Comparison of ENCODE assay signal across 24 cellular contexts in genomic region chr6:22558288-22558882, GRCh38. TPM values are rescaled to one million over a fixed set of nuclear protein-coding genes. Genes with fewer than 3 reads are reported as not detected.
DNase-seq lines count a peak whose midpoint lies in the region; ATAC-seq, FAIRE-seq and TF ChIP-seq lines count a peak whose summit lies in the region.
"Had no signal": no experiment of that assay in that cellular context is flagged by ENCODE, and none has a peak within 500 bp of the region (broad histone marks: within the 10 kb centered on the region; RNA-seq: fewer than 3 reads in every experiment).

No MANE protein-coding gene starts in this region.

- no peak for TF ChIP-seq CTCF in PC-3 (conservative IDR thresholded peaks at IDR 0.05; ENCODE audit: low read depth, low read length)
- no peak for TF ChIP-seq CTCF in colonic mucosa (IDR thresholded peaks at IDR 0.05)

- peak; percentile 95 for ATAC-seq in PC-3
- ATAC-seq in HG03280 (IDR thresholded peaks at IDR 0.05; ENCODE audit: unreplicated experiment): no peak
- ATAC-seq: HCT116, K562 had no signal

- BruUV-seq in PC-3 (replicated peaks; lab: Mats Ljungman, UMichigan): no TSS peak

- peak; percentile 25 for DNase-seq in NCI-H146 (lab: John Stamatoyannopoulos, UW)
- DNase-seq in NCI-H146 treated with DMSO at 0.1 percent for 48 hours (lab: John Stamatoyannopoulos, UW; ENCODE audit: unreplicated experiment): no peak
- DNase-seq in PC-3: peak; percentile 93
- peak; percentile 35 for DNase-seq in small intestine
- DNase-seq in colonic mucosa: no peak
- DNase-seq in hypothalamus (lab: John Stamatoyannopoulos, UW): no peak
- DNase-seq: DMS153, GM23248, MG63, NCI-H1092 treated with DMSO at 0.1 percent for 48 hours, NCI-H187 treated with DMSO at 0.1 percent for 48 hours, NCI-H446, NCI-H82, SIG-M5 had no signal

- no peaks in the 10 kb centered on the region for H3K79me2 ChIP-seq in PC-3 (ENCODE audit: low read length)

- H3K4me3 ChIP-seq in PC-3 (ENCODE audit: low read length) (no peak overlapping the region), small intestine (ENCODE audit: low read depth in 1 of 2, low read length in 2 of 2) (no peak overlapping the region), colonic mucosa (no peak overlapping the region)
- H3K4me3 ChIP-seq: GM23248, K562, MG63 had no signal

- no peaks in the 10 kb centered on the region for H3K9me2 ChIP-seq in PC-3 (replicated peaks; ENCODE audit: low read length)

- H3K9ac ChIP-seq in PC-3 (ENCODE audit: low read length) (0 out of 2 replicates have a peak overlapping the region, but pooled peaks have one; percentile 2), colonic mucosa (ENCODE audit: low read depth in 2 of 2, low read length in 2 of 2) (no peak overlapping the region)
- H3K9ac ChIP-seq: GM23248 had no signal

- H3K36me3 ChIP-seq in PC-3 (ENCODE audit: low read depth, low read length): no peaks in the 10 kb centered on the region
- no peaks in the 10 kb centered on the region for H3K36me3 ChIP-seq in small intestine (ENCODE audit: control insufficient read depth in 2 of 2, insufficient read depth in 2 of 2, low read length in 2 of 2)
- H3K36me3 ChIP-seq in colonic mucosa: no peaks in the 10 kb centered on the region
- H3K36me3 ChIP-seq: MG63 had no signal

- FAIRE-seq in endometrium (lab: Jason Lieb, UNC) (peak; percentile 29), small intestine (lab: Jason Lieb, UNC) (no peak)
- FAIRE-seq: GM12891, GM19239, HTR-8/SVneo, K562 had no signal

- peaks cover 21% of the 10 kb centered on the region for H3K4me1 ChIP-seq in PC-3 (ENCODE audit: insufficient read depth, low read length)
- H3K4me1 ChIP-seq in small intestine (ENCODE audit: control insufficient read depth in 2 of 2, insufficient read depth in 1 of 2, low read depth in 1 of 2, low read length in 1 of 2): no peaks in the 10 kb centered on the region
- H3K4me1 ChIP-seq in colonic mucosa: no peaks in the 10 kb centered on the region

- CTCF ChIA-PET in PC-3 (lab: Charles Lee): interaction anchor here (0.7 kb wide), 1 partner anchor 446 kb away, joined by 3 read pairs; no protein-coding TSS in a partner anchor

- 37 to 74% (median 66%) methylated on average over 1 of the region's 1 CpG for WGBS in small intestine, 3 donors

- H3K9me3 ChIP-seq in PC-3 (ENCODE audit: low read length): no peaks in the 10 kb centered on the region
- H3K9me3 ChIP-seq in small intestine (ENCODE audit: control insufficient read depth, low read depth): no peaks in the 10 kb centered on the region
- H3K9me3 ChIP-seq in colonic mucosa: no peaks in the 10 kb centered on the region
- H3K9me3 ChIP-seq: MG63 had no signal

- H3K4me2 ChIP-seq in PC-3 (ENCODE audit: low read length): peak overlapping the region; percentile 52

- POLR2A ChIA-PET in PC-3 (lab: Charles Lee; ENCODE audit: unreplicated experiment): interaction anchor here (0.6 kb wide), 1 partner anchor 1681 kb away, joined by 3 read pairs; no protein-coding TSS in a partner anchor

- no peaks in the 10 kb centered on the region for H3F3A ChIP-seq in PC-3 (ENCODE audit: low read length, unreplicated experiment)

- H3K27me3 ChIP-seq in PC-3 (ENCODE audit: low read length) (no peaks in the 10 kb centered on the region), small intestine (ENCODE audit: control insufficient read depth in 2 of 2, insufficient read depth in 2 of 2, low read length in 2 of 2) (no peaks in the 10 kb centered on the region), colonic mucosa (no peaks in the 10 kb centered on the region)
- H3K27me3 ChIP-seq: MG63 had no signal

- H2AFZ ChIP-seq in PC-3 (ENCODE audit: low read length): no peak overlapping the region
- H2AFZ ChIP-seq: GM23248 had no signal

- intact Hi-C loops in PC-3 (cut with micrococcal nuclease) (loop anchor here (1.0 to 10.0 kb wide), 7 partner anchors 17 to 964 kb away; partner anchors contain the start of gene SOX4), colonic mucosa (cut with DNase I) (no loop called here)

- H3K27ac ChIP-seq in PC-3 (ENCODE audit: low read length) (peak overlapping the region; percentile 74), small intestine (ENCODE audit: low read depth in 1 of 2, low read length in 1 of 2) (no peak overlapping the region), colonic mucosa (no peak overlapping the region)
- H3K27ac ChIP-seq: C4-2B, GM23248 had no signal

- H4K20me1 ChIP-seq in PC-3 (ENCODE audit: low read length): no peaks in the 10 kb centered on the region

RNA-seq across cellular contexts. Expression of gene HDGFL1, which starts 11.0 kb away (rescaled TPM):
- total RNA-seq in PC-3 (2014; rRNA removed) (not detected in 2 replicates), colonic mucosa (not detected)
- polyA plus RNA-seq in small intestine: not detected
- total RNA-seq: A172, GM23248, RPMI7951 had no signal
- polyA plus RNA-seq: GM23248 had no signal

Comparison
In these comparisons a context has a peak if more than half of its experiments do, and no peak if none do; other contexts are left out.
1. DNase-seq: peak in NCI-H146 (single experiment), PC-3 (single experiment) and small intestine (single experiment); none in NCI-H146 treated with DMSO at 0.1 percent for 48 hours (single experiment), colonic mucosa (single experiment) and hypothalamus (0 of 51).